30 cellular contexts compared by ENCODE assay signal in genomic region chr2:226561962-226562361, GRCh38.
DNase-seq lines count a peak whose midpoint lies in the region; ATAC-seq, FAIRE-seq and TF ChIP-seq lines count a peak whose summit lies in the region.
"Had no signal": no experiment of that assay in that cellular context is flagged by ENCODE, and none has a peak within 500 bp of the region (broad histone marks: within the 10 kb centered on the region; RNA-seq: fewer than 3 reads in every experiment).

No MANE protein-coding gene starts in this region.

- POLR2A ChIA-PET in RWPE1 (lab: Yijun Ruan, JAX; ENCODE audit: low non-redundant PET) = no interaction called here

- TF ChIP-seq CTCF in RWPE1 (conservative IDR thresholded peaks at IDR 0.05; ENCODE audit: low read depth) (no peak), psoas muscle (IDR thresholded peaks at IDR 0.05) (no peak)

- no peaks in the 10 kb centered on the region for H3K9me3 ChIP-seq in psoas muscle
- H3K9me3 ChIP-seq: HAP-1, heart right ventricle, thoracic aorta, uterus had no signal

- peak in 3 of 4 donors; percentile 48 to 58 (median 53) for ATAC-seq in psoas muscle
- no peak for ATAC-seq in stimulated activated naive CD8-positive, alpha-beta T cell treated with anti-CD3 and anti-CD28 coated beads, Interleukin-15, Interleukin-2, amounts not matched to agents 100 U/mL and 50 U/mL, for 24 hours
- ATAC-seq: activated CD4-positive, CD25-positive, alpha-beta regulatory T cell treated with anti-CD3 and anti-CD28 coated beads, Interleukin-2, amount 50 U/mL, for 24 hours; activated naive CD8-positive, alpha-beta T cell treated with anti-CD3 and anti-CD28 coated beads, Interleukin-2, amount 50 U/mL, for 24 hours; activated T-cell treated with anti-CD3 and anti-CD28 coated beads, Interleukin-2, amount 50 U/mL, for 72 hours; CD8-positive, alpha-beta T cell; heart right ventricle; right cardiac atrium had no signal

- CTCF ChIA-PET in RWPE1 (lab: Yijun Ruan, JAX) = no interaction called here

- no peaks in the 10 kb centered on the region for H3K36me3 ChIP-seq in psoas muscle (ENCODE audit: insufficient read depth in 1 of 2, low read depth in 1 of 2)
- H3K36me3 ChIP-seq: HAP-1, heart right ventricle, thoracic aorta, uterus had no signal

- DNase-seq in HT-29 (ENCODE audit: low spot score) (peak; percentile 37), RWPE1 (ENCODE audit: low spot score) (peak; percentile 49), psoas muscle (no peak), GM03348 (ENCODE audit: low spot score) (no peak), NCI-H446 (lab: John Stamatoyannopoulos, UW) (no peak)
- no peak for DNase-seq in stimulated activated naive CD8-positive, alpha-beta T cell treated with anti-CD3 and anti-CD28 coated beads, Interleukin-15, Interleukin-2, amounts not matched to agents 100 U/mL and 50 U/mL, for 24 hours
- DNase-seq: ACHN; activated CD4-positive, alpha-beta memory T cell treated with anti-CD3 and anti-CD28 coated beads for 36 hours; activated naive CD8-positive, alpha-beta T cell treated with anti-CD3 and anti-CD28 coated beads, Interleukin-2, amount 50 U/mL, for 24 hours; activated T-cell treated with anti-CD3 and anti-CD28 coated beads, Interleukin-2, amount 50 U/mL, for 72 hours; CD8-positive, alpha-beta T cell; dermis blood vessel endothelial cell; EL; heart right ventricle; Karpas-422; NCI-H1048; NCI-H2171; NCI-H510A treated with DMSO at 0.1 percent for 48 hours; right cardiac atrium; SHP77; stimulated activated CD4-positive, alpha-beta T cell treated with anti-CD3 and anti-CD28 coated beads, Interleukin-1b, Interleukin-23, amount 100 ng/mL, for 48 hours; T-helper 2 cell; uterus had no signal

- no peak overlapping the region for H3K4me3 ChIP-seq in psoas muscle
- H3K4me3 ChIP-seq: HAP-1, heart right ventricle, PC-9, thoracic aorta, uterus had no signal

- intact Hi-C loops in psoas muscle (cut with DNase I) = no loop called here

- H3K4me1 ChIP-seq in psoas muscle = no peaks in the 10 kb centered on the region
- H3K4me1 ChIP-seq: HAP-1, heart right ventricle, parathyroid adenoma, uterus had no signal

- peak; percentile 98 for FAIRE-seq in islet of Langerhans (lab: Jason Lieb, UNC)
- FAIRE-seq: frontal cortex had no signal

- no peak overlapping the region for H3K27ac ChIP-seq in RWPE1
- no peak overlapping the region for H3K27ac ChIP-seq in psoas muscle
- H3K27ac ChIP-seq: heart right ventricle, parathyroid adenoma, PC-9, thoracic aorta, uterus had no signal

- 89 to 94% (median 91%) methylated on average over 1 of the region's 1 CpG for WGBS in psoas muscle, 3 donors

- no peaks in the 10 kb centered on the region for H3K27me3 ChIP-seq in psoas muscle (ENCODE audit: insufficient read depth in 3 of 3, low read length in 2 of 3)
- H3K27me3 ChIP-seq: heart right ventricle, uterus had no signal

Comparison
In these comparisons a context has a peak if more than half of its experiments do, and no peak if none do; other contexts are left out.
1. DNase-seq: peak in HT-29 (single experiment) and RWPE1 (single experiment); none in psoas muscle (0 of 2), GM03348 (single experiment), stimulated activated naive CD8-positive, alpha-beta T cell treated with anti-CD3 and anti-CD28 coated beads, Interleukin-15, Interleukin-2, amounts not matched to agents 100 U/mL and 50 U/mL, for 24 hours (single experiment) and NCI-H446 (0 of 2).